In the genomic region with DNA sequence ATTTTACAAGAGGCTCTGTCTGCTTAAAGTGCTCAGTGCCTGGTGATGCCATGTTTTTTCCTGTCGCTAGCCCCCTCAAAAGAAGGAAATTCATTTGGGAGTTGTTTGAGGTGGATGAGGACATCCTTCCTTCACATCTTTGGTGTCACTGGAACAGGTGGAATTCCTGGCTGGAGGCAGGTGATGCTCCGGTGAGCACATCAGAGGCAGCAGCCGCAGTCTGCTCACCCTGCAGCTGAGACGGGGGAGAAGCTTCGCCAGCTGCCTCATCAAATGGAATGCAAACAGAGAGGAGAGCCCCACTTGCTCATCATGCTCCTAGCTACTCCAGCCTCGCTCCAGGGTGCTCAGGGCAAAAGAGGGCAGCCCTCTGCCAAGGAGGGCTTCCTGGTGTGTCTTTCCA, we compare ENCODE assay signal across 8 cellular contexts.
DNase-seq lines count a peak whose midpoint lies in the region; ATAC-seq and TF ChIP-seq lines count a peak whose summit lies in the region.

No MANE protein-coding gene starts in this region.

- H3K9me3 ChIP-seq in esophagus muscularis mucosa (no peaks in the 10 kb centered on the region), psoas muscle (no peaks in the 10 kb centered on the region)

- H3K4me1 ChIP-seq in esophagus muscularis mucosa (peaks cover 27 to 57% (median 48%) of the 10 kb centered on the region in 4 donors), psoas muscle (peaks cover 18% of the 10 kb centered on the region)

- intact Hi-C loops in esophagus muscularis mucosa (cut with DNase I) = loop anchor here (5.0 to 10.0 kb wide), 3 partner anchors 77 to 188 kb away; no protein-coding TSS in a partner anchor
- intact Hi-C loops in psoas muscle (cut with DNase I) = loop anchor here (5.0 to 10.0 kb wide), 2 partner anchors 72 to 150 kb away; a partner anchor contains a TSS

- TF ChIP-seq CTCF in esophagus muscularis mucosa (IDR thresholded peaks at IDR 0.05) = no peak
- no peak for TF ChIP-seq CTCF in psoas muscle (IDR thresholded peaks at IDR 0.05)
- no peak for TF ChIP-seq CTCF in GM13976 (IDR thresholded peaks at IDR 0.05; ENCODE audit: borderline replicate concordance, control extremely low read depth, extremely low read depth, insufficient read depth, missing control alignments)

- H3K27me3 ChIP-seq in esophagus muscularis mucosa (no peaks in the 10 kb centered on the region), psoas muscle (ENCODE audit: insufficient read depth in 3 of 3, low read length in 2 of 3) (no peaks in the 10 kb centered on the region)

- in situ Hi-C loops in GM13976 (cut with MboI; ENCODE audit: low sequenced_read_pairs, unreplicated experiment) = no loop called here

- WGBS in esophagus muscularis mucosa = 77% methylated on average over 6 of the region's 6 CpGs
- WGBS in psoas muscle, 3 donors = 71 to 89% (median 82%) methylated on average over 6 of the region's 6 CpGs

- no peak for TF ChIP-seq POLR2A in esophagus muscularis mucosa (IDR thresholded peaks at IDR 0.05; ENCODE audit: low read depth)

- DNase-seq in Daoy (ENCODE audit: low read depth) = peak; percentile 78
- peak; percentile 12 to 62 for DNase-seq in NCI-H526 (lab: John Stamatoyannopoulos, UW)
- DNase-seq in esophagus muscularis mucosa (ENCODE audit: extremely low spot score) = no peak
- DNase-seq in psoas muscle = no peak
- DNase-seq in GM13976 (ENCODE audit: low spot score) = no peak
- DNase-seq in SKM-1 (lab: John Stamatoyannopoulos, UW; ENCODE audit: unreplicated experiment) = no peak
- no peak for DNase-seq in inferior parietal cortex (ENCODE audit: extremely low spot score)

- H3K27ac ChIP-seq in esophagus muscularis mucosa (replicated peaks in 1 of 4) (peak overlapping the region; percentile 76 to 92 (median 82)), psoas muscle (peak overlapping the region; percentile 77)

- H3K4me3 ChIP-seq in esophagus muscularis mucosa (no peak overlapping the region), psoas muscle (no peak overlapping the region)

- no peak for ATAC-seq in psoas muscle
- ATAC-seq in HG02571 (IDR thresholded peaks at IDR 0.05; ENCODE audit: unreplicated experiment) = no peak

- H3K36me3 ChIP-seq in esophagus muscularis mucosa = no peaks in the 10 kb centered on the region
- H3K36me3 ChIP-seq in psoas muscle (ENCODE audit: insufficient read depth in 1 of 2, low read depth in 1 of 2) = no peaks in the 10 kb centered on the region

- no peak for TF ChIP-seq EP300 in esophagus muscularis mucosa (IDR thresholded peaks at IDR 0.05)

Comparison
In these comparisons a context has a peak if more than half of its experiments do, and no peak if none do; other contexts are left out.
1. DNase-seq: peak in Daoy (single experiment) and NCI-H526 (2 of 2); none in esophagus muscularis mucosa (single experiment), psoas muscle (0 of 2), GM13976 (single experiment), SKM-1 (single experiment) and inferior parietal cortex (single experiment).